In genomic region chr7:44735403-44736165, GRCh38 we compare ENCODE assay signal across 8 cellular contexts. TPM values are rescaled to one million over a fixed set of nuclear protein-coding genes. Genes with fewer than 3 reads are reported as not detected.
A peak's percentile ranks its signal among the peaks of the same experiment; 100 is the strongest.
DNase-seq lines count a peak whose midpoint lies in the region; ATAC-seq and TF ChIP-seq lines count a peak whose summit lies in the region.

No MANE protein-coding gene starts in this region.

- H3K4me3 ChIP-seq in AG09309 (ENCODE audit: control insufficient read depth, low read depth, low read length), result no peak overlapping the region
- peak overlapping the region; percentile 10 for H3K4me3 ChIP-seq in fibroblast of pulmonary artery (replicated peaks; ENCODE audit: low read depth, low read length)

- peak overlapping the region; percentile 84 for H3K27ac Mint-ChIP-seq in HFFc6

- H3K9me3 Mint-ChIP-seq in HFFc6, result no peaks in the 10 kb centered on the region

- no peak overlapping the region for H3K27ac ChIP-seq in substantia nigra (ENCODE audit: low read depth, low read length, poor library complexity, severe bottlenecking)

- TF ChIP-seq CTCF in AG09309 (IDR thresholded peaks at IDR 0.05; ENCODE audit: control insufficient read depth, insufficient read depth, low read depth, low read length, missing control alignments) (no peak), HFFc6 (IDR thresholded peaks at IDR 0.05) (no peak), fibroblast of pulmonary artery (IDR thresholded peaks at IDR 0.05; ENCODE audit: low read length, missing control alignments) (no peak), GM20000 (IDR thresholded peaks at IDR 0.05; ENCODE audit: extremely low read depth, missing control alignments) (no peak)

- peaks cover 26% of the 10 kb centered on the region for H3K4me1 Mint-ChIP-seq in HFFc6 (ENCODE audit: low read depth)

- H3K4me3 Mint-ChIP-seq in HFFc6, result peak overlapping the region; percentile 59

- no peaks in the 10 kb centered on the region for H3K36me3 Mint-ChIP-seq in HFFc6 (ENCODE audit: low read depth)

- DNase-seq in AG09309 (ENCODE audit: low read depth) (peak; percentile 95), HFFc6 (peak; percentile 97), T-helper 22 cell (ENCODE audit: low read depth) (peak; percentile 27), fibroblast of pulmonary artery (ENCODE audit: low read depth) (peak; percentile 97), DMS53 treated with DMSO at 0.1 percent for 48 hours (lab: John Stamatoyannopoulos, UW; ENCODE audit: unreplicated experiment) (no peak), substantia nigra (lab: John Stamatoyannopoulos, UW) (no peak), GM20000 (ENCODE audit: low spot score) (no peak)

- no peak for ATAC-seq in GM19397 (IDR thresholded peaks at IDR 0.05; ENCODE audit: unreplicated experiment)

- H3K27me3 Mint-ChIP-seq in HFFc6 (ENCODE audit: insufficient read depth), result no peaks in the 10 kb centered on the region; the same call in 1 of the 2 replicates

RNA-seq across cellular contexts. Expression of gene ZMIZ2, which starts 13.1 kb away (rescaled TPM):
- total RNA-seq in HFFc6 (2021; fragmentation: NEBNext Ultra II Directional; extraction: Animal tissue kit (Norgen Biotek cat#: 25700)), result 10 to 100 TPM; 33.2 to 42.4 (median 36.6) TPM

Comparison
In these comparisons a context has a peak if more than half of its experiments do, and no peak if none do; other contexts are left out.
1. DNase-seq: peak in AG09309 (single experiment), HFFc6 (single experiment), T-helper 22 cell (single experiment) and fibroblast of pulmonary artery (single experiment); none in DMS53 treated with DMSO at 0.1 percent for 48 hours (single experiment), substantia nigra (0 of 49) and GM20000 (single experiment).